1 cellular context compared by ENCODE assay signal in the genomic region with DNA sequence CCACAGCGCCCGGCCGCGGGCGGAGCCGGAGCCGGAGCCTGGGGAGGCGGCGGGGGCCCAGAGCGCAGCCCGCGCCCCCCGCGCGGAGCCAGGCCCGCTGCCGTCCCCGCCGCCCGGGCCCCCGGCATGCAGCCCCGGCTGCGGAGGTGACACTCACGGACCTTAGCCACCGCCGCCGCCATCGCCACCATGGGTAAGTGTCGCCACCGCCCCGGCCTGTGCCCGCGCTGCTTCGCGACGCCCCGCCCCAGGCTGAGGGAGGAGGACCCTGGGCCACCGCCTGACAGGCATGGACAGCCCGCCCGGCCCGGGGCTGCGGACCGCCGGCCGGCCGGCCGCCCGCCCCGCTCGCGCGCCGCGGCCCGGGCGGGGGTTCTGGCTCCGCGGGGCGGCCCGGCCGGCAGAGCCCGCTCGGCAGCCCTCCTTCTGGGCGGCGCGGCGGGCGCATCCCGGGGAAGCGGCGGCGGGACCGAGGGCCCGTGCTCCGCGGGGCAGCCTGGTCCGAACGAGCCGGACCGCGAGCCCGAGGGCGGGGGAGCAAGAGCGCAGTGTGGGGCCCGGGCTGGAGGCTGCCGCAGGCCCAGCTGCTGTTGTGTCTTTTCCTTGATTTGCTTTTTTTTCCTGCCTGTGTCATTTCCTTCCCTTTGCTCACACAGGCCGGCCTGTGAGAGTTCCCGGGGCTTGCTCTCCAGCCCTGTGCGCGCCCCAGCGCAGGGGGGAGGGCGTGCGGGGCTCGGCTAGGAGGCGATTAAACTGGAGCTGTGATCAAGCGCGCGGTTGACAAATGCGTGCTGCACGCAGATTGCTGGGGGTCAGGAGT.
A peak's percentile ranks its signal among the peaks of the same experiment; 100 is the strongest.
TF ChIP-seq lines count a peak whose summit lies in the region.

No MANE protein-coding gene starts in this region.

TF ChIP-seq in HEK293, 187 proteins besides CTCF, POLR2A, EP300 and RAD21 (continued from another document):
- TF ChIP-seq ZFP69B (tag by site-specific recombination; IDR thresholded peaks at IDR 0.05) (peak; percentile 57; the same call in 1 of the 2 replicates), ZNF175 (tag by site-specific recombination; IDR thresholded peaks at IDR 0.05) (no peak), IKZF3 (tag by site-specific recombination; IDR thresholded peaks at IDR 0.05) (0 out of 2 replicates have a peak, but pooled peaks have one; percentile 11), ZEB2 (tag by site-specific recombination; IDR thresholded peaks at IDR 0.05) (peak; percentile 68; the same call in 1 of the 2 replicates), ZNF692 (tag by site-specific recombination; IDR thresholded peaks at IDR 0.05) (peak; percentile 61), ZNF404 (tag by site-specific recombination; IDR thresholded peaks at IDR 0.05) (no peak), ZNF600 (tag by site-specific recombination; IDR thresholded peaks at IDR 0.05) (peak; percentile 63), ZNF501 (tag by site-specific recombination; IDR thresholded peaks at IDR 0.05) (0 out of 2 replicates have a peak, but pooled peaks have one; percentile 33), ZNF513 (tag by site-specific recombination; IDR thresholded peaks at IDR 0.05) (no peak), ZSCAN30 (tag by site-specific recombination; IDR thresholded peaks at IDR 0.05) (peak; percentile 34; the same call in 1 of the 2 replicates), ZNF140 (tag by site-specific recombination; IDR thresholded peaks at IDR 0.05) (no peak), ZBTB26 (tag by site-specific recombination; optimal IDR thresholded peaks at IDR 0.05) (peak; percentile 96), ZNF660 (tag by site-specific recombination; IDR thresholded peaks at IDR 0.05) (peak; percentile 29; the same call in 1 of the 2 replicates), ZBTB1 (tag by site-specific recombination; IDR thresholded peaks at IDR 0.05) (0 out of 2 replicates have a peak, but pooled peaks have one; percentile 32), SP2 (tag by site-specific recombination; IDR thresholded peaks at IDR 0.05) (peak; percentile 44; the same call in 1 of the 2 replicates), ZNF658 (tag by site-specific recombination; IDR thresholded peaks at IDR 0.05) (no peak), ZNF202 (tag by site-specific recombination; IDR thresholded peaks at IDR 0.05; ENCODE audit: borderline replicate concordance) (no peak), ZNF362 (tag by site-specific recombination; IDR thresholded peaks at IDR 0.05) (0 out of 2 replicates have a peak, but pooled peaks have one; percentile 24), ZBTB17 (tag by site-specific recombination; IDR thresholded peaks at IDR 0.05) (peak; percentile 88), ZNF571 (tag by site-specific recombination; IDR thresholded peaks at IDR 0.05) (no peak), MEIS1 (CRISPR knock-in tag; IDR thresholded peaks at IDR 0.05; ENCODE audit: borderline replicate concordance) (0 out of 2 replicates have a peak, but pooled peaks have one; percentile 36), GLIS2 (tag by site-specific recombination; IDR thresholded peaks at IDR 0.05) (peak; percentile 92), ZIC2 (tag by site-specific recombination; IDR thresholded peaks at IDR 0.05) (peak; percentile 69), ZBTB8A (tag by site-specific recombination; IDR thresholded peaks at IDR 0.05) (peak; percentile 93), KLF8 (tag by site-specific recombination; IDR thresholded peaks at IDR 0.05) (peak; percentile 49; the same call in 1 of the 2 replicates)
- TF ChIP-seq, protein P1, sequence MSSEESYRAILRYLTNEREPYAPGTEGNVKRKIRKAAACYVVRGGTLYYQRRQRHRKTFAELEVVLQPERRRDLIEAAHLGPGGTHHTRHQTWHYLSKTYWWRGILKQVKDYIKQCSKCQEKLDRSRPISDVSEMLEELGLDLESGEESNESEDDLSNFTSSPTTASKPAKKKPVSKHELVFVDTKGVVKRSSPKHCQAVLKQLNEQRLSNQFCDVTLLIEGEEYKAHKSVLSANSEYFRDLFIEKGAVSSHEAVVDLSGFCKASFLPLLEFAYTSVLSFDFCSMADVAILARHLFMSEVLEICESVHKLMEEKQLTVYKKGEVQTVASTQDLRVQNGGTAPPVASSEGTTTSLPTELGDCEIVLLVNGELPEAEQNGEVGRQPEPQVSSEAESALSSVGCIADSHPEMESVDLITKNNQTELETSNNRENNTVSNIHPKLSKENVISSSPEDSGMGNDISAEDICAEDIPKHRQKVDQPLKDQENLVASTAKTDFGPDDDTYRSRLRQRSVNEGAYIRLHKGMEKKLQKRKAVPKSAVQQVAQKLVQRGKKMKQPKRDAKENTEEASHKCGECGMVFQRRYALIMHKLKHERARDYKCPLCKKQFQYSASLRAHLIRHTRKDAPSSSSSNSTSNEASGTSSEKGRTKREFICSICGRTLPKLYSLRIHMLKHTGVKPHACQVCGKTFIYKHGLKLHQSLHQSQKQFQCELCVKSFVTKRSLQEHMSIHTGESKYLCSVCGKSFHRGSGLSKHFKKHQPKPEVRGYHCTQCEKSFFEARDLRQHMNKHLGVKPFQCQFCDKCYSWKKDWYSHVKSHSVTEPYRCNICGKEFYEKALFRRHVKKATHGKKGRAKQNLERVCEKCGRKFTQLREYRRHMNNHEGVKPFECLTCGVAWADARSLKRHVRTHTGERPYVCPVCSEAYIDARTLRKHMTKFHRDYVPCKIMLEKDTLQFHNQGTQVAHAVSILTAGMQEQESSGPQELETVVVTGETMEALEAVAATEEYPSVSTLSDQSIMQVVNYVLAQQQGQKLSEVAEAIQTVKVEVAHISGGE (tag by site-specific recombination; conservative IDR thresholded peaks at IDR 0.05; ENCODE audit: low read depth) = peak; percentile 34; the same call in 1 of the 2 replicates
